23 cellular contexts compared by ENCODE assay signal in the genomic region with DNA sequence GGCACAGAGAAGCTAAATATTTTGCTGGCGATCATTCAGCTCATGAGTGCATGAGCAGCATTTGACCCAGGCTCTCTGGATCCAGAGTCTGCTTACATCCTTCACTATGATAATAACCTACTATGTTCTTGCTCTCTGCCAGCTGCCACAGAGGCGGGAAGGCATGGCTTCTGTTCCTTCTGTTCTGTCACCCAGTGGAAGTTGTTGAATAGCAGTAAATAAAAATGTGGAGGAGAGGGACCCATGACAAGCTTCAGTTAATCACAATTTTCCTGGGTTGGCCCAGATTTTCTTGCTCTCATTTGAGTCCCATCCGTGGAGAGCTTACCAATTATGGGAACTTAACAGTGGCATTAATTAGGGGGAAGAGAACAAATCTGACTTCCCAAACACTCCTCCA.
A peak's percentile ranks its signal among the peaks of the same experiment; 100 is the strongest.
DNase-seq lines count a peak whose midpoint lies in the region; ATAC-seq, FAIRE-seq and TF ChIP-seq lines count a peak whose summit lies in the region.
"Had no signal": no experiment of that assay in that cellular context is flagged by ENCODE, and none has a peak within 500 bp of the region (broad histone marks: within the 10 kb centered on the region; RNA-seq: fewer than 3 reads in every experiment).

No MANE protein-coding gene starts in this region.

- no peaks in the 10 kb centered on the region for H3K9me3 ChIP-seq in K562 (replicated peaks; ENCODE audit: control insufficient read depth, insufficient read depth, low read depth, low read length)
- no peaks in the 10 kb centered on the region for H3K9me3 ChIP-seq in HAP-1
- H3K9me3 ChIP-seq: BE2C, BLaER1, Caco-2 had no signal

- WGBS in K562 (ENCODE audit: insufficient coverage, low coverage, missing lambda C conversion rate) = 74% methylated on average over 3 of the region's 3 CpGs

- no peak for TF ChIP-seq CTCF in K562 (IDR thresholded peaks at IDR 0.05 in 2 of 3, conservative IDR thresholded peaks at IDR 0.05 in 1 of 3; ENCODE audit: insufficient read depth in 2 of 3, low read depth in 1 of 3, low read length in 3 of 3)

- CTCF ChIA-PET in K562 (lab: Yijun Ruan, JAX; ENCODE audit: low intra/inter-chr PET ratio) = no interaction called here

- H3K27me3 ChIP-seq in K562 (ENCODE audit: control insufficient read depth in 2 of 2, insufficient read depth in 2 of 2, low read length in 2 of 2) (no peaks in the 10 kb centered on the region), HAP-1 (ENCODE audit: low read depth) (peaks cover 5% of the 10 kb centered on the region; the same call in 1 of the 2 replicates)
- H3K27me3 ChIP-seq: BE2C, BLaER1 had no signal

- no peak for TF ChIP-seq POLR2A in K562 (conservative IDR thresholded peaks at IDR 0.05)

- no peak overlapping the region for H3K4me2 ChIP-seq in K562 (ENCODE audit: insufficient read depth, low read length)
- H3K4me2 ChIP-seq: BLaER1 had no signal

- H3K9me1 ChIP-seq in K562 (ENCODE audit: control insufficient read depth, insufficient read depth, low read length) = no peaks in the 10 kb centered on the region

- H3K36me3 ChIP-seq in K562 (ENCODE audit: control insufficient read depth, insufficient read depth, low read length) (no peaks in the 10 kb centered on the region), HAP-1 (replicated peaks) (no peaks in the 10 kb centered on the region)
- H3K36me3 ChIP-seq: BE2C, BLaER1 had no signal

- DNase-seq in K562 (ENCODE audit: extremely low read depth in 1 of 4, low spot score in 3 of 4) (no peak), caudate nucleus (lab: John Stamatoyannopoulos, UW) (peak in 22 of 61 donors; percentile 6 to 75 (median 28)), putamen (ENCODE audit: low spot score) (peak; percentile 81), HAP-1 (ENCODE audit: low spot score in 2 of 2) (no peak), DMS79 (lab: John Stamatoyannopoulos, UW) (no peak)
- DNase-seq: 8988T; ACHN; BE2C; Caco-2; Calu3; CD4-positive, alpha-beta T cell; CD8-positive, alpha-beta T cell; DND-41; EL; GDM1 had no signal

- no peak for TF ChIP-seq EP300 in K562 (IDR thresholded peaks at IDR 0.05; ENCODE audit: low read length)

- in situ Hi-C loops in K562 (cut with MboI) = no loop called here
- in situ Hi-C loops in HAP-1 (cut with MboI; ENCODE audit: low sequenced_read_pairs) = no loop called here

- H3K9ac ChIP-seq in K562 (ENCODE audit: insufficient read depth in 1 of 2, low read depth in 2 of 2, low read length in 2 of 2) = no peak overlapping the region
- H3K9ac ChIP-seq: BLaER1 had no signal

- TF ChIP-seq RAD21 in K562 (CRISPR knock-in tag; conservative IDR thresholded peaks at IDR 0.05 in 1 of 2, IDR thresholded peaks at IDR 0.05 in 1 of 2) = no peak

- no peak for FAIRE-seq in K562 (lab: Jason Lieb, UNC)
- FAIRE-seq: A204.1, D721Med, GM12878, GM12892, GM18507, GM19239 had no signal

- no TSS peak for BruUV-seq in K562 (replicated peaks; lab: Mats Ljungman, UMichigan)

- H3K27ac ChIP-seq in K562 (ENCODE audit: extremely low read depth, low read depth, low read length) (no peak overlapping the region), caudate nucleus (ENCODE audit: low read depth, low read length) (peak overlapping the region; percentile 37)
- H3K27ac ChIP-seq: BLaER1, C4-2B had no signal

- H3K4me1 ChIP-seq in K562 (replicated peaks in 1 of 2; ENCODE audit: control insufficient read depth in 2 of 2, insufficient read depth in 2 of 2, low read length in 2 of 2) = no peaks in the 10 kb centered on the region; a peak in 1 of 5 replicates
- no peaks in the 10 kb centered on the region for H3K4me1 ChIP-seq in HAP-1
- H3K4me1 ChIP-seq: BE2C, BLaER1, Caco-2 had no signal

- ATAC-seq in K562 = no peak
- ATAC-seq: CD8-positive, alpha-beta T cell; GM12878 had no signal

- POLR2A ChIA-PET in K562 (lab: Yijun Ruan, JAX) = no interaction called here

- intact Hi-C loops in K562 (cut with micrococcal nuclease) = no loop called here

- 0 out of 2 replicates have a peak overlapping the region, but pooled peaks have one; percentile 17 for H2AFZ ChIP-seq in K562 (ENCODE audit: low read depth, low read length)

- no peak overlapping the region for H3K4me3 ChIP-seq in K562
- H3K4me3 ChIP-seq in HAP-1 = no peak overlapping the region
- H3K4me3 ChIP-seq: BLaER1, GM12878 had no signal

- no peaks in the 10 kb centered on the region for H3K79me2 ChIP-seq in K562 (ENCODE audit: control insufficient read depth, insufficient read depth, low read length)

- H4K20me1 ChIP-seq in K562 (replicated peaks; ENCODE audit: control insufficient read depth, insufficient read depth, low read length) = no peaks in the 10 kb centered on the region
- H4K20me1 ChIP-seq: BLaER1 had no signal

TF ChIP-seq in K562, 482 proteins besides CTCF, POLR2A, EP300 and RAD21:
- TF ChIP-seq NR2F6 (CRISPR knock-in tag; IDR thresholded peaks at IDR 0.05) = no peak
- no peak for TF ChIP-seq ARNT (IDR thresholded peaks at IDR 0.05)
- TF ChIP-seq KAT7 (CRISPR knock-in tag; IDR thresholded peaks at IDR 0.05; ENCODE audit: borderline replicate concordance) = no peak
- TF ChIP-seq ZNF274 (IDR thresholded peaks at IDR 0.05; ENCODE audit: borderline replicate concordance, low read depth, low read length) = no peak
- TF ChIP-seq NFATC3 (IDR thresholded peaks at IDR 0.05) = no peak
- TF ChIP-seq, protein P1, sequence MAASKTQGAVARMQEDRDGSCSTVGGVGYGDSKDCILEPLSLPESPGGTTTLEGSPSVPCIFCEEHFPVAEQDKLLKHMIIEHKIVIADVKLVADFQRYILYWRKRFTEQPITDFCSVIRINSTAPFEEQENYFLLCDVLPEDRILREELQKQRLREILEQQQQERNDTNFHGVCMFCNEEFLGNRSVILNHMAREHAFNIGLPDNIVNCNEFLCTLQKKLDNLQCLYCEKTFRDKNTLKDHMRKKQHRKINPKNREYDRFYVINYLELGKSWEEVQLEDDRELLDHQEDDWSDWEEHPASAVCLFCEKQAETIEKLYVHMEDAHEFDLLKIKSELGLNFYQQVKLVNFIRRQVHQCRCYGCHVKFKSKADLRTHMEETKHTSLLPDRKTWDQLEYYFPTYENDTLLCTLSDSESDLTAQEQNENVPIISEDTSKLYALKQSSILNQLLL (CRISPR knock-in tag; IDR thresholded peaks at IDR 0.05; ENCODE audit: borderline replicate concordance) = no peak
- TF ChIP-seq ELF4 (CRISPR knock-in tag; IDR thresholded peaks at IDR 0.05) = no peak
- TF ChIP-seq ZNF778 (CRISPR knock-in tag; IDR thresholded peaks at IDR 0.05) = no peak
- TF ChIP-seq POLR3A (IDR thresholded peaks at IDR 0.05; ENCODE audit: borderline replicate concordance, extremely low read depth, insufficient read depth, insufficient read length) = no peak
- no peak for TF ChIP-seq GATAD2B (IDR thresholded peaks at IDR 0.05; ENCODE audit: borderline replicate concordance)
- no peak for TF ChIP-seq SMAD2 (IDR thresholded peaks at IDR 0.05; ENCODE audit: low read depth, low read length)
